9 cellular contexts compared by ENCODE assay signal in genomic region chr11:131370090-131370751, GRCh38. TPM values are rescaled to one million over a fixed set of nuclear protein-coding genes. Genes with fewer than 3 reads are reported as not detected.
A peak's percentile ranks its signal among the peaks of the same experiment; 100 is the strongest.
DNase-seq lines count a peak whose midpoint lies in the region; ATAC-seq lines count a peak whose summit lies in the region.
"Had no signal": no experiment of that assay in that cellular context is flagged by ENCODE, and none has a peak within 500 bp of the region (broad histone marks: within the 10 kb centered on the region; RNA-seq: fewer than 3 reads in every experiment).

Gene NTM (plus strand): TSS chr11:131370615.

- DNase-seq in GM03348 (ENCODE audit: low spot score) (peak; percentile 34), anterior cingulate cortex (lab: John Stamatoyannopoulos, UW) (peak in 52 of 58 donors; percentile 15 to 90 (median 66)), left ventricle myocardium superior (peak; percentile 62), renal cortical epithelial cell (ENCODE audit: low read depth) (peak; percentile 8), NOMO-1 treated with DMSO at 0.1 percent for 48 hours (lab: John Stamatoyannopoulos, UW; ENCODE audit: unreplicated experiment) (no peak), HuH-7 (ENCODE audit: low spot score) (no peak)
- DNase-seq in activated CD8-positive, alpha-beta memory T cell treated with anti-CD3 and anti-CD28 coated beads for 24 hours: no peak
- DNase-seq: spleen had no signal

- ATAC-seq in left ventricle myocardium superior (peak; percentile 95), GM18511 (IDR thresholded peaks at IDR 0.05; ENCODE audit: unreplicated experiment) (no peak)

- intact Hi-C loops in left ventricle myocardium superior (cut with micrococcal nuclease): no loop called here

RNA-seq across cellular contexts. Expression of gene NTM, which starts in this region (rescaled TPM):
- total RNA-seq in left ventricle myocardium superior (3.3 TPM), renal cortical epithelial cell (0.85 and 6.4 TPM in 2 replicates)

Comparison
In these comparisons a context has a peak if more than half of its experiments do, and no peak if none do; other contexts are left out.
1. DNase-seq: peak in GM03348 (single experiment), anterior cingulate cortex (52 of 58), left ventricle myocardium superior (single experiment) and renal cortical epithelial cell (single experiment); none in NOMO-1 treated with DMSO at 0.1 percent for 48 hours (single experiment), activated CD8-positive, alpha-beta memory T cell treated with anti-CD3 and anti-CD28 coated beads for 24 hours (single experiment) and HuH-7 (single experiment).